ENCODE assay signal across 1 cellular context in genomic region chr4:76951333-76952033, GRCh38.
TF ChIP-seq lines count a peak whose summit lies in the region.

No MANE protein-coding gene starts in this region.

TF ChIP-seq in IMR-90, 13 proteins besides CTCF, POLR2A, EP300 and RAD21:
- TF ChIP-seq RFX5 (IDR thresholded peaks at IDR 0.05; ENCODE audit: low read depth, low read length), result no peak
- TF ChIP-seq BHLHE40 (IDR thresholded peaks at IDR 0.05; ENCODE audit: low read depth, low read length), result no peak
- TF ChIP-seq CHD1 (IDR thresholded peaks at IDR 0.05; ENCODE audit: low read depth, low read length), result peak; percentile 54; the same call in 1 of the 2 replicates
- no peak for TF ChIP-seq NFE2L2 (IDR thresholded peaks at IDR 0.05; ENCODE audit: low read depth, low read length)
